In genomic region chr9:133869674-133870419, GRCh38 we compare ENCODE assay signal across 10 cellular contexts.
DNase-seq lines count a peak whose midpoint lies in the region; ATAC-seq and TF ChIP-seq lines count a peak whose summit lies in the region.
"Had no signal": no experiment of that assay in that cellular context is flagged by ENCODE, and none has a peak within 500 bp of the region (broad histone marks: within the 10 kb centered on the region; RNA-seq: fewer than 3 reads in every experiment).

No MANE protein-coding gene starts in this region.

- H3K9me3 Mint-ChIP-seq in activated naive CD8-positive, alpha-beta T cell (ENCODE audit: low read depth): peaks cover 7% of the 10 kb centered on the region
- peaks cover 3 to 12% (median 8%) of the 10 kb centered on the region in 7 donors for H3K9me3 Mint-ChIP-seq in naive B cell

- no peaks in the 10 kb centered on the region for H3K9me2 ChIP-seq in OCI-LY7 (ENCODE audit: insufficient read depth, low read length)

- peak; percentile 83 for DNase-seq in GF-D8 (lab: John Stamatoyannopoulos, UW)
- DNase-seq in OCI-LY7 (ENCODE audit: low spot score): no peak
- no peak for DNase-seq in naive B cell
- DNase-seq in HuH-7.5 (ENCODE audit: low spot score): no peak
- DNase-seq in activated CD8-positive, alpha-beta memory T cell treated with anti-CD3 and anti-CD28 coated beads for 24 hours: no peak
- DNase-seq: NCI-H69, stomach had no signal

- peak overlapping the region; percentile 25 for H3K4me3 Mint-ChIP-seq in activated naive CD8-positive, alpha-beta T cell
- peak overlapping the region in 7 of 8 donors; percentile 32 to 82 (median 77) for H3K4me3 Mint-ChIP-seq in naive B cell

- POLR2A ChIA-PET in OCI-LY7 (lab: Charles Lee): interaction anchor here (0.8 kb wide), 1 partner anchor 104 kb away, joined by 8 read pairs; no protein-coding TSS in a partner anchor

- peaks cover 11% of the 10 kb centered on the region for H3K4me1 Mint-ChIP-seq in activated naive CD8-positive, alpha-beta T cell (ENCODE audit: low read depth)
- peaks cover 45 to 88% (median 55%) of the 10 kb centered on the region in 3 donors for H3K4me1 Mint-ChIP-seq in naive B cell

- ATAC-seq in naive B cell (ENCODE audit: low read depth in 2 of 2): peak; percentile 64 to 73
- no peak for ATAC-seq in HG02938 (IDR thresholded peaks at IDR 0.05; ENCODE audit: unreplicated experiment)
- no peak for ATAC-seq in GM21723 (IDR thresholded peaks at IDR 0.05; ENCODE audit: unreplicated experiment)

- no TSS peak for BruUV-seq in OCI-LY7 (replicated peaks; lab: Mats Ljungman, UMichigan)

- H3K27ac ChIP-seq in OCI-LY7 (ENCODE audit: low read depth, low read length, poor library complexity, severe bottlenecking): no peak overlapping the region
- H3K27ac ChIP-seq: stomach had no signal

- no peak for TF ChIP-seq CTCF in OCI-LY7 (conservative IDR thresholded peaks at IDR 0.05; ENCODE audit: low read length)

- H3K36me3 Mint-ChIP-seq in activated naive CD8-positive, alpha-beta T cell: peaks cover 3% of the 10 kb centered on the region
- H3K36me3 Mint-ChIP-seq in naive B cell: peaks cover 8 to 14% of the 10 kb centered on the region in 2 donors

- peaks cover 10% of the 10 kb centered on the region; the same call in 1 of the 2 replicates for H3K9me3 ChIP-seq in OCI-LY7 (ENCODE audit: low read length)
- H3K9me3 ChIP-seq: stomach had no signal

- H3K27me3 Mint-ChIP-seq in activated naive CD8-positive, alpha-beta T cell: peaks cover 2% of the 10 kb centered on the region
- no peaks in the 10 kb centered on the region for H3K27me3 Mint-ChIP-seq in naive B cell

- peak overlapping the region; percentile 8 for H3K4me3 ChIP-seq in OCI-LY7 (ENCODE audit: low read depth, low read length, poor library complexity, severe bottlenecking)
- H3K4me3 ChIP-seq: stomach had no signal

- H3K27ac Mint-ChIP-seq in activated naive CD8-positive, alpha-beta T cell: no peak overlapping the region
- peak overlapping the region; percentile 32 to 90 (median 78) for H3K27ac Mint-ChIP-seq in naive B cell

- no peaks in the 10 kb centered on the region for H3K36me3 ChIP-seq in OCI-LY7 (ENCODE audit: insufficient read depth, low read length)
- H3K36me3 ChIP-seq: stomach had no signal

- H3K79me2 ChIP-seq in OCI-LY7 (ENCODE audit: insufficient read depth, low read depth, low read length): no peaks in the 10 kb centered on the region

- H3K4me2 ChIP-seq in OCI-LY7 (ENCODE audit: low read length): peak overlapping the region; percentile 30

- intact Hi-C loops in OCI-LY7 (cut with micrococcal nuclease; ENCODE audit: unreplicated experiment): no loop called here

- H4K20me1 ChIP-seq in OCI-LY7 (ENCODE audit: insufficient read depth, low read length): no peaks in the 10 kb centered on the region

- CTCF ChIA-PET in OCI-LY7 (lab: Charles Lee; ENCODE audit: unreplicated experiment): no interaction called here

- H2AFZ ChIP-seq in OCI-LY7 (ENCODE audit: low read length): no peak overlapping the region

- peaks cover 9% of the 10 kb centered on the region for H3K4me1 ChIP-seq in OCI-LY7 (ENCODE audit: insufficient read depth, low read length, poor library complexity, severe bottlenecking)

Comparison
In these comparisons a context has a peak if more than half of its experiments do, and no peak if none do; other contexts are left out.
1. ATAC-seq: peak in naive B cell (2 of 2); none in HG02938 (single experiment) and GM21723 (single experiment).